8 cellular contexts compared by ENCODE assay signal in genomic region chr9:120755827-120756434, GRCh38. TPM values are rescaled to one million over a fixed set of nuclear protein-coding genes. Genes with fewer than 3 reads are reported as not detected.
DNase-seq lines count a peak whose midpoint lies in the region; ATAC-seq, FAIRE-seq and TF ChIP-seq lines count a peak whose summit lies in the region.

No MANE protein-coding gene starts in this region.

- H3K27me3 Mint-ChIP-seq in astrocyte (ENCODE audit: low read depth, unreplicated experiment): no peaks in the 10 kb centered on the region

- H3K27me3 ChIP-seq in MG63 (no peaks in the 10 kb centered on the region), astrocyte (ENCODE audit: insufficient read depth, low read length) (no peaks in the 10 kb centered on the region)

- no peak overlapping the region for H3K4me3 Mint-ChIP-seq in astrocyte (ENCODE audit: unreplicated experiment)

- DNase-seq in AG10803 (ENCODE audit: low read depth): peak; percentile 32
- peak; percentile 12 for DNase-seq in MG63
- peak; percentile 19 for DNase-seq in T-helper 22 cell (ENCODE audit: low read depth)
- no peak for DNase-seq in astrocyte (ENCODE audit: low read depth)
- peak in 29 of 51 donors; percentile 4 to 67 (median 26) for DNase-seq in hypothalamus (lab: John Stamatoyannopoulos, UW)
- DNase-seq in stimulated activated CD4-positive, alpha-beta T cell treated with anti-CD3 and anti-CD28 coated beads, Interleukin-12 subunit alpha, Interleukin-12 subunit beta, amount 100 ng/mL, for 48 hours (ENCODE audit: low read depth in 2 of 3, low spot score in 1 of 3): peak; percentile 19 to 90 (median 31)

- H3K9ac ChIP-seq in astrocyte (ENCODE audit: low read length): no peak overlapping the region

- no peak overlapping the region for H3K4me2 ChIP-seq in astrocyte (ENCODE audit: low read length)

- no peaks in the 10 kb centered on the region for H3K36me3 Mint-ChIP-seq in astrocyte (ENCODE audit: low read depth, unreplicated experiment)

- peak; percentile 37 for ATAC-seq in GM18511 (IDR thresholded peaks at IDR 0.05; ENCODE audit: unreplicated experiment)
- ATAC-seq in HG03280 (IDR thresholded peaks at IDR 0.05; ENCODE audit: unreplicated experiment): no peak

- H3K27ac Mint-ChIP-seq in astrocyte (ENCODE audit: unreplicated experiment): no peak overlapping the region

- peaks cover 10% of the 10 kb centered on the region for H4K20me1 ChIP-seq in astrocyte (ENCODE audit: insufficient read depth, low read length)

- H3K79me2 ChIP-seq in astrocyte (ENCODE audit: insufficient read depth, low read length): no peaks in the 10 kb centered on the region

- H3K27ac ChIP-seq in astrocyte (ENCODE audit: low read depth, low read length): no peak overlapping the region

- TF ChIP-seq CTCF in AG10803 (conservative IDR thresholded peaks at IDR 0.05; ENCODE audit: low read length) (peak; percentile 92), astrocyte (IDR thresholded peaks at IDR 0.05; ENCODE audit: insufficient read depth, low read depth, low read length) (peak; percentile 87)

- H2AFZ ChIP-seq in astrocyte (ENCODE audit: low read depth, low read length): no peak overlapping the region

- no peaks in the 10 kb centered on the region for H3K4me1 ChIP-seq in astrocyte (ENCODE audit: insufficient read depth, low read length)

- H3K4me3 ChIP-seq in AG10803 (ENCODE audit: low read length): no peak overlapping the region
- H3K4me3 ChIP-seq in MG63: no peak overlapping the region
- no peak overlapping the region for H3K4me3 ChIP-seq in astrocyte (ENCODE audit: insufficient read depth, low read depth, low read length)

- H3K9me3 ChIP-seq in MG63 (no peaks in the 10 kb centered on the region), astrocyte (ENCODE audit: insufficient read depth, low read depth, low read length) (no peaks in the 10 kb centered on the region)

- peaks cover 3% of the 10 kb centered on the region for H3K4me1 Mint-ChIP-seq in astrocyte (ENCODE audit: low read depth, unreplicated experiment)

- H3K9me3 Mint-ChIP-seq in astrocyte (ENCODE audit: unreplicated experiment): no peaks in the 10 kb centered on the region

- H3K36me3 ChIP-seq in MG63 (peaks cover 22% of the 10 kb centered on the region), astrocyte (ENCODE audit: insufficient read depth, low read length) (peaks cover 7% of the 10 kb centered on the region)

- FAIRE-seq in astrocyte (lab: Jason Lieb, UNC): peak; percentile 5

RNA-seq across cellular contexts. Expression of gene FBXW2, which starts 37.3 kb away (rescaled TPM):
- total RNA-seq in MG63 (2014; rRNA removed; shearing (Covaris generic); ENCODE audit: low replicate concordance): 17.2 and 27.3 TPM in 2 replicates
- 65.0 and 65.7 TPM in 2 replicates for total RNA-seq in astrocyte

RNA-seq across cellular contexts. Expression of gene MEGF9, which starts 41.7 kb away (rescaled TPM):
- 2.7 and 4.1 TPM in 2 replicates for total RNA-seq in MG63 (2014; rRNA removed; shearing (Covaris generic); ENCODE audit: low replicate concordance)
- total RNA-seq in astrocyte: 12.1 and 17.7 TPM in 2 replicates
